ENCODE assay signal across 1 cellular context in genomic region chr11:118530683-118531596, GRCh38.
TF ChIP-seq lines count a peak whose summit lies in the region.

Gene TMEM25 (plus strand): TSS chr11:118531192. CDS start chr11:118531802, 610 bp downstream.

TF ChIP-seq in SK-N-SH, 30 proteins besides CTCF, POLR2A, EP300 and RAD21 (continued from another document):
- no peak for TF ChIP-seq IRF3 (IDR thresholded peaks at IDR 0.05; ENCODE audit: low read depth, low read length)
- peak; percentile 42; the same call in 1 of the 2 replicates for TF ChIP-seq MAX (IDR thresholded peaks at IDR 0.05; ENCODE audit: low read depth)
- no peak for TF ChIP-seq SMC3 (IDR thresholded peaks at IDR 0.05; ENCODE audit: low read depth, low read length)
- TF ChIP-seq ZBTB33 (IDR thresholded peaks at IDR 0.05; ENCODE audit: borderline replicate concordance, low read depth), result 0 out of 2 replicates have a peak, but pooled peaks have one; percentile 11
- TF ChIP-seq RFX5 (IDR thresholded peaks at IDR 0.05; ENCODE audit: low read length), result no peak
- no peak for TF ChIP-seq PBX3 (IDR thresholded peaks at IDR 0.05)
- TF ChIP-seq GATA2 (CRISPR knock-in tag; IDR thresholded peaks at IDR 0.05), result no peak
- TF ChIP-seq RXRA (IDR thresholded peaks at IDR 0.05; ENCODE audit: borderline replicate concordance, low read depth), result no peak
- TF ChIP-seq POLR2AphosphoS5 (IDR thresholded peaks at IDR 0.05; ENCODE audit: low read depth, low read length), result 0 out of 2 replicates have a peak, but pooled peaks have one; percentile 8
- no peak for TF ChIP-seq JUND (IDR thresholded peaks at IDR 0.05)
- TF ChIP-seq MXI1 (IDR thresholded peaks at IDR 0.05; ENCODE audit: low read depth, low read length), result peak; percentile 78
- TF ChIP-seq REST (IDR thresholded peaks at IDR 0.05; ENCODE audit: low read depth, low read length), result no peak
- no peak; the same call in 1 of the 2 replicates for TF ChIP-seq TAF1 (IDR thresholded peaks at IDR 0.05; ENCODE audit: borderline replicate concordance, low read depth, low read length)
- TF ChIP-seq USF1 (IDR thresholded peaks at IDR 0.05; ENCODE audit: borderline replicate concordance, low read depth), result no peak
- no peak for TF ChIP-seq FOXM1 (IDR thresholded peaks at IDR 0.05; ENCODE audit: low read depth)
- no peak for TF ChIP-seq EZH2phosphoT487 (IDR thresholded peaks at IDR 0.05; ENCODE audit: borderline replicate concordance, low read depth)
- TF ChIP-seq YY1 (IDR thresholded peaks at IDR 0.05; ENCODE audit: low read depth), result peak; percentile 62
- TF ChIP-seq FOSL2 (IDR thresholded peaks at IDR 0.05; ENCODE audit: borderline replicate concordance, low read depth), result no peak
- no peak for TF ChIP-seq GABPA (IDR thresholded peaks at IDR 0.05; ENCODE audit: low read depth)
- no peak for TF ChIP-seq NFIC (IDR thresholded peaks at IDR 0.05; ENCODE audit: borderline replicate concordance)
- TF ChIP-seq SIN3A (IDR thresholded peaks at IDR 0.05; ENCODE audit: borderline replicate concordance, low read depth, low read length), result peak; percentile 76; the same call in 1 of the 2 replicates
- no peak for TF ChIP-seq RCOR1 (IDR thresholded peaks at IDR 0.05; ENCODE audit: low read length)
- TF ChIP-seq TEAD4 (IDR thresholded peaks at IDR 0.05; ENCODE audit: borderline replicate concordance, insufficient read depth), result no peak
- TF ChIP-seq CHD2 (IDR thresholded peaks at IDR 0.05; ENCODE audit: low read length, partially characterized antibody), result peak; percentile 41
TF ChIP-seq in SK-N-SH: peak in this region for 7.
